ENCODE assay signal across 8 cellular contexts in the genomic region with DNA sequence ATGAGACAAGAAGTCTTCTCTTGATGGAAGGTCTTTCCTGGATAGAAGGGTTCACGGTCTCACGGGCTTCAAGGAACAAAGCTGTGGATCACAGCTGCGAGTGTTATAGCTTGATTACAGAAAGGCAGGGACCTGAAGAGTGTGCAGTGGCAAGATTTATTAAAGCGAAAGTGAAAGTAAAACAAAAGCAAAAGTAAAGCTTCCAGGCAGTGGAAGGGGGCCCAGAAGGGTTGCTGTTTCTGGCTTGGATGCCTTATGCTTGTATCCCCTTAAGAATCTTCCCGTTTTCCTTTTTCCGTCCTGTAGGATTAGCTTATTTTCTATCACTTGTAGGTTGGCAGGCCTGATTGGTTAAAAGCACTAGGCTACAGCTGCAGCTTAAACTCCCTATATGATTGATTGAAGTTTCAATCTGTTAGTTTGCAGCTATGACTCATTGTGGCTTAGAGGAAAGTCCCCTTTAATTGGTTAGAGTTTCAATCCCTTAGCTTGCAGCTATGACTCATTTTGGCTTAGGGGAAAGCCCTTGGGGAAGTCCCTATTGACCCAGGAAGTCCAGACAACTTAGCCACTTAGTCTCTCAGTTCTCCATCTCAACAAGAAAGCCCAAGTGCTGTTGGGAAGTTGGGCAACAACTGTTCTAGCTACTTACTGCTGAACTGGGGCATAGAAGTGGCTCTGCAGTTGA.
A peak's percentile ranks its signal among the peaks of the same experiment; 100 is the strongest.
DNase-seq lines count a peak whose midpoint lies in the region; ATAC-seq and TF ChIP-seq lines count a peak whose summit lies in the region.

No MANE protein-coding gene starts in this region.

- no peaks in the 10 kb centered on the region for H3K36me3 ChIP-seq in esophagus muscularis mucosa

- H3K4me1 Mint-ChIP-seq in type B pancreatic cell (ENCODE audit: unreplicated experiment) = no peaks in the 10 kb centered on the region

- intact Hi-C loops in esophagus muscularis mucosa (cut with DNase I) = no loop called here

- peak; percentile 29 to 49 for DNase-seq in activated CD4-positive, alpha-beta T cell treated with anti-CD3 and anti-CD28 coated beads, Interleukin-2, amount 50 U/mL, for 48 hours
- DNase-seq in renal cortical epithelial cell (ENCODE audit: low read depth) (peak; percentile 98), NCI-H345 (lab: John Stamatoyannopoulos, UW) (no peak), esophagus muscularis mucosa (ENCODE audit: extremely low spot score) (no peak), SHP77 treated with DMSO at 0.1 percent for 48 hours (lab: John Stamatoyannopoulos, UW) (no peak), type B pancreatic cell (ENCODE audit: extremely low spot score, unreplicated experiment) (no peak)

- H3K4me3 Mint-ChIP-seq in type B pancreatic cell = no peak overlapping the region

- no peaks in the 10 kb centered on the region for H3K27me3 ChIP-seq in esophagus muscularis mucosa

- WGBS in esophagus muscularis mucosa = no CpG with 5 or more reads among the region's 6 CpGs

- no peak overlapping the region for H3K4me3 ChIP-seq in esophagus muscularis mucosa

- no peaks in the 10 kb centered on the region for H3K9me3 ChIP-seq in esophagus muscularis mucosa

- no peaks in the 10 kb centered on the region for H3K4me1 ChIP-seq in esophagus muscularis mucosa

- no peaks in the 10 kb centered on the region for H3K36me3 Mint-ChIP-seq in type B pancreatic cell

- TF ChIP-seq EP300 in esophagus muscularis mucosa (IDR thresholded peaks at IDR 0.05) = no peak

- no peaks in the 10 kb centered on the region for H3K9me3 Mint-ChIP-seq in type B pancreatic cell

- no peak overlapping the region for H3K27ac ChIP-seq in esophagus muscularis mucosa (replicated peaks in 1 of 4)

- no peak for TF ChIP-seq POLR2A in esophagus muscularis mucosa (IDR thresholded peaks at IDR 0.05; ENCODE audit: low read depth)

- TF ChIP-seq CTCF in esophagus muscularis mucosa (IDR thresholded peaks at IDR 0.05) (no peak), type B pancreatic cell (conservative IDR thresholded peaks at IDR 0.05) (no peak)

- H3K27ac Mint-ChIP-seq in type B pancreatic cell = no peak overlapping the region

- no peaks in the 10 kb centered on the region for H3K27me3 Mint-ChIP-seq in type B pancreatic cell

- ATAC-seq in GM19025 (IDR thresholded peaks at IDR 0.05; ENCODE audit: low read depth, unreplicated experiment) = peak; percentile 56
- peak; percentile 79 for ATAC-seq in HG03280 (IDR thresholded peaks at IDR 0.05; ENCODE audit: unreplicated experiment)

Comparison
In these comparisons a context has a peak if more than half of its experiments do, and no peak if none do; other contexts are left out.
1. DNase-seq: peak in activated CD4-positive, alpha-beta T cell treated with anti-CD3 and anti-CD28 coated beads, Interleukin-2, amount 50 U/mL, for 48 hours (2 of 2) and renal cortical epithelial cell (single experiment); none in NCI-H345 (single experiment), esophagus muscularis mucosa (single experiment), SHP77 treated with DMSO at 0.1 percent for 48 hours (single experiment) and type B pancreatic cell (single experiment).